Comparison of ENCODE assay signal across 14 cellular contexts in genomic region chr4:41600243-41600642, GRCh38.
DNase-seq lines count a peak whose midpoint lies in the region; ATAC-seq and TF ChIP-seq lines count a peak whose summit lies in the region.
"Had no signal": no experiment of that assay in that cellular context is flagged by ENCODE, and none has a peak within 500 bp of the region (broad histone marks: within the 10 kb centered on the region; RNA-seq: fewer than 3 reads in every experiment).

No MANE protein-coding gene starts in this region.

- no peak overlapping the region for H3K4me3 ChIP-seq in coronary artery
- H3K4me3 ChIP-seq: prostate gland, transverse colon had no signal

- no peak overlapping the region for H3K27ac ChIP-seq in epithelial cell of prostate
- H3K27ac ChIP-seq in coronary artery = no peak overlapping the region
- H3K27ac ChIP-seq: prostate gland, transverse colon had no signal

- DNase-seq in NCI-H2227 (lab: John Stamatoyannopoulos, UW; ENCODE audit: unreplicated experiment) = peak; percentile 15
- DNase-seq in NCI-H2227 treated with DMSO at 0.1 percent for 48 hours (lab: John Stamatoyannopoulos, UW) = no peak
- DNase-seq in NCI-H748 (lab: John Stamatoyannopoulos, UW; ENCODE audit: unreplicated experiment) = peak; percentile 75
- peak; percentile 36 for DNase-seq in epithelial cell of prostate (ENCODE audit: low read depth, low spot score)
- peak; percentile 91 for DNase-seq in renal cortical epithelial cell (ENCODE audit: low read depth)
- DNase-seq in NCI-H1930 (lab: John Stamatoyannopoulos, UW) = no peak
- no peak for DNase-seq in coronary artery (ENCODE audit: low spot score)
- DNase-seq: caudate nucleus; erythroblast; NCI-H1436 treated with DMSO at 0.1 percent for 48 hours; stimulated activated CD4-positive, alpha-beta T cell treated with anti-CD3 and anti-CD28 coated beads, Interleukin-1b, Interleukin-23, amount 100 ng/mL, for 48 hours; transverse colon had no signal

- ATAC-seq in GM18873 (IDR thresholded peaks at IDR 0.05; ENCODE audit: low FRiP score, unreplicated experiment) = no peak

- no peak for TF ChIP-seq CTCF in coronary artery (IDR thresholded peaks at IDR 0.05)

Comparison
In these comparisons a context has a peak if more than half of its experiments do, and no peak if none do; other contexts are left out.
1. DNase-seq: peak in NCI-H2227 (single experiment), NCI-H748 (single experiment), epithelial cell of prostate (single experiment) and renal cortical epithelial cell (single experiment); none in NCI-H2227 treated with DMSO at 0.1 percent for 48 hours (single experiment), NCI-H1930 (0 of 2) and coronary artery (single experiment).